ENCODE assay signal across 25 cellular contexts in genomic region chr6:147510949-147511590, GRCh38. TPM values are rescaled to one million over a fixed set of nuclear protein-coding genes. Genes with fewer than 3 reads are reported as not detected.
A peak's percentile ranks its signal among the peaks of the same experiment; 100 is the strongest.
DNase-seq lines count a peak whose midpoint lies in the region; ATAC-seq and TF ChIP-seq lines count a peak whose summit lies in the region.
"Had no signal": no experiment of that assay in that cellular context is flagged by ENCODE, and none has a peak within 500 bp of the region (broad histone marks: within the 10 kb centered on the region; RNA-seq: fewer than 3 reads in every experiment).

No MANE protein-coding gene starts in this region.

- no peak overlapping the region for H3K27ac Mint-ChIP-seq in stimulated activated memory B cell treated with anti-CD40 and anti-IgM and Interleukin-4, amounts not matched to agents 10 μg/mL and 1 μg/mL and 100 μg/mL, for 72 hours
- H3K27ac Mint-ChIP-seq: activated CD8-positive, alpha-beta T cell treated with anti-CD3 and anti-CD28 coated beads for 36 hours; activated naive CD4-positive, alpha-beta T cell treated with anti-CD3 and anti-CD28 coated beads for 36 hours; activated T-cell treated with anti-CD3 and anti-CD28 coated beads, Interleukin-2, amount 50 U/mL, for 24 hours; T-helper 1 cell treated with Interleukin-12 subunit alpha and Interleukin-12 subunit beta and Interleukin-4 antibody, amounts not matched to agents 30 μg/mL and 1 μg/mL, for 36 hours; WTC11 had no signal

- H3K27me3 Mint-ChIP-seq in stimulated activated memory B cell treated with anti-CD40 and anti-IgM and Interleukin-4, amounts not matched to agents 10 μg/mL and 1 μg/mL and 100 μg/mL, for 72 hours = peaks cover 47% of the 10 kb centered on the region

- no peak overlapping the region for H3K9ac ChIP-seq in mucosa of rectum (ENCODE audit: low read depth in 1 of 2, low read length in 2 of 2)
- H3K9ac ChIP-seq: BLaER1, parathyroid adenoma had no signal

- no peak overlapping the region for H3K4me3 Mint-ChIP-seq in stimulated activated memory B cell treated with anti-CD40 and anti-IgM and Interleukin-4, amounts not matched to agents 10 μg/mL and 1 μg/mL and 100 μg/mL, for 72 hours
- H3K4me3 Mint-ChIP-seq: activated CD8-positive, alpha-beta T cell treated with anti-CD3 and anti-CD28 coated beads for 36 hours; activated naive CD4-positive, alpha-beta T cell treated with anti-CD3 and anti-CD28 coated beads for 36 hours; activated T-cell treated with anti-CD3 and anti-CD28 coated beads, Interleukin-2, amount 50 U/mL, for 24 hours; T-helper 1 cell treated with Interleukin-12 subunit alpha and Interleukin-12 subunit beta and Interleukin-4 antibody, amounts not matched to agents 30 μg/mL and 1 μg/mL, for 36 hours; WTC11 had no signal

- H3K36me3 ChIP-seq in mucosa of rectum (ENCODE audit: control insufficient read depth in 2 of 2, insufficient read depth in 2 of 2, low read length in 2 of 2) (no peaks in the 10 kb centered on the region), upper lobe of right lung (no peaks in the 10 kb centered on the region)
- H3K36me3 ChIP-seq: BLaER1 had no signal

- peak; percentile 23 for ATAC-seq in upper lobe of right lung
- ATAC-seq in stimulated activated memory B cell treated with anti-CD40 and anti-IgM and Interleukin-4, amounts not matched to agents 10 μg/mL and 1 μg/mL and 100 μg/mL, for 72 hours = no peak
- ATAC-seq: activated CD8-positive, alpha-beta T cell treated with anti-CD3 and anti-CD28 coated beads for 36 hours; GM12878; left cardiac atrium; WTC11 had no signal

- TF ChIP-seq CTCF in epithelial cell of proximal tubule (conservative IDR thresholded peaks at IDR 0.05; ENCODE audit: low read depth, low read length) = no peak
- no peak for TF ChIP-seq CTCF in upper lobe of right lung (IDR thresholded peaks at IDR 0.05)

- H3K27me3 ChIP-seq in mucosa of rectum (ENCODE audit: control insufficient read depth in 2 of 2, insufficient read depth in 2 of 2, low read length in 2 of 2) (no peaks in the 10 kb centered on the region), upper lobe of right lung (peaks cover 3% of the 10 kb centered on the region)

- no peaks in the 10 kb centered on the region for H3K36me3 Mint-ChIP-seq in stimulated activated memory B cell treated with anti-CD40 and anti-IgM and Interleukin-4, amounts not matched to agents 10 μg/mL and 1 μg/mL and 100 μg/mL, for 72 hours
- H3K36me3 Mint-ChIP-seq: WTC11 had no signal

- no peaks in the 10 kb centered on the region for H3K9me3 ChIP-seq in mucosa of rectum (ENCODE audit: control insufficient read depth in 2 of 2, low read length in 2 of 2)
- no peaks in the 10 kb centered on the region for H3K9me3 ChIP-seq in upper lobe of right lung
- H3K9me3 ChIP-seq: BLaER1 had no signal

- intact Hi-C loops in upper lobe of right lung (cut with DNase I) = no loop called here

- H3K4me3 ChIP-seq in epithelial cell of proximal tubule (ENCODE audit: low read depth, low read length) = peak overlapping the region; percentile 84
- H3K4me3 ChIP-seq in mucosa of rectum (ENCODE audit: low read length in 2 of 2) = peak overlapping the region; percentile 2 to 83
- H3K4me3 ChIP-seq in upper lobe of right lung = peak overlapping the region; percentile 75
- H3K4me3 ChIP-seq: BLaER1, GM12878 had no signal

- DNase-seq in NCI-H146 (lab: John Stamatoyannopoulos, UW) (peak; percentile 22), NCI-H146 treated with DMSO at 0.1 percent for 48 hours (lab: John Stamatoyannopoulos, UW; ENCODE audit: unreplicated experiment) (no peak), epithelial cell of proximal tubule (ENCODE audit: low read depth) (no peak), upper lobe of right lung (no peak), ecto neural progenitor cell (ENCODE audit: low spot score) (no peak)
- no peak for DNase-seq in stimulated activated CD4-positive, alpha-beta T cell treated with anti-CD3 and anti-CD28 coated beads, Interleukin-4, amount 100 ng/mL, for 1 hour
- DNase-seq: activated CD8-positive, alpha-beta T cell treated with anti-CD3 and anti-CD28 coated beads for 36 hours; activated naive CD4-positive, alpha-beta T cell treated with anti-CD3 and anti-CD28 coated beads for 36 hours; activated T-cell treated with anti-CD3 and anti-CD28 coated beads, Interleukin-2, amount 50 U/mL, for 24 hours; anterior cingulate cortex; DMS 273 treated with DMSO at 0.1 percent for 48 hours; foreskin fibroblast; GF-D8; left cardiac atrium; NCI-H2081 treated with DMSO at 0.1 percent for 48 hours; NCI-H510A; stimulated activated CD4-positive, alpha-beta T cell treated with anti-CD3 and anti-CD28 coated beads, Interleukin-4, amount 100 ng/mL, for 4 hours had no signal

- no peak overlapping the region for H3K27ac ChIP-seq in mucosa of rectum (ENCODE audit: low read depth in 2 of 2, low read length in 2 of 2)
- H3K27ac ChIP-seq in upper lobe of right lung = no peak overlapping the region
- H3K27ac ChIP-seq: 22Rv1, BLaER1, parathyroid adenoma had no signal

- peaks cover 12% of the 10 kb centered on the region in 2 donors for H3K4me1 ChIP-seq in mucosa of rectum (ENCODE audit: control insufficient read depth in 2 of 2, insufficient read depth in 2 of 2, low read length in 2 of 2)
- H3K4me1 ChIP-seq in upper lobe of right lung = peaks cover 22% of the 10 kb centered on the region
- H3K4me1 ChIP-seq: parathyroid adenoma had no signal

- H3K4me1 Mint-ChIP-seq in stimulated activated memory B cell treated with anti-CD40 and anti-IgM and Interleukin-4, amounts not matched to agents 10 μg/mL and 1 μg/mL and 100 μg/mL, for 72 hours = peaks cover 34% of the 10 kb centered on the region

- peaks cover 4% of the 10 kb centered on the region for H3K9me3 Mint-ChIP-seq in stimulated activated memory B cell treated with anti-CD40 and anti-IgM and Interleukin-4, amounts not matched to agents 10 μg/mL and 1 μg/mL and 100 μg/mL, for 72 hours
- H3K9me3 Mint-ChIP-seq: activated CD8-positive, alpha-beta T cell treated with anti-CD3 and anti-CD28 coated beads for 36 hours; activated T-cell treated with anti-CD3 and anti-CD28 coated beads, Interleukin-2, amount 50 U/mL, for 24 hours; T-helper 1 cell treated with Interleukin-12 subunit alpha and Interleukin-12 subunit beta and Interleukin-4 antibody, amounts not matched to agents 30 μg/mL and 1 μg/mL, for 36 hours; WTC11 had no signal

RNA-seq across cellular contexts. Expression of gene SAMD5, which starts 2.6 kb away (rescaled TPM):
- total RNA-seq in epithelial cell of proximal tubule (0.40 and 1.5 TPM in 2 replicates), upper lobe of right lung (19.6 TPM)
- total RNA-seq: activated CD8-positive, alpha-beta T cell treated with anti-CD3 and anti-CD28 coated beads for 36 hours; activated naive CD4-positive, alpha-beta T cell treated with anti-CD3 and anti-CD28 coated beads for 36 hours had no signal
